ENCODE assay signal across 8 cellular contexts in the genomic region with DNA sequence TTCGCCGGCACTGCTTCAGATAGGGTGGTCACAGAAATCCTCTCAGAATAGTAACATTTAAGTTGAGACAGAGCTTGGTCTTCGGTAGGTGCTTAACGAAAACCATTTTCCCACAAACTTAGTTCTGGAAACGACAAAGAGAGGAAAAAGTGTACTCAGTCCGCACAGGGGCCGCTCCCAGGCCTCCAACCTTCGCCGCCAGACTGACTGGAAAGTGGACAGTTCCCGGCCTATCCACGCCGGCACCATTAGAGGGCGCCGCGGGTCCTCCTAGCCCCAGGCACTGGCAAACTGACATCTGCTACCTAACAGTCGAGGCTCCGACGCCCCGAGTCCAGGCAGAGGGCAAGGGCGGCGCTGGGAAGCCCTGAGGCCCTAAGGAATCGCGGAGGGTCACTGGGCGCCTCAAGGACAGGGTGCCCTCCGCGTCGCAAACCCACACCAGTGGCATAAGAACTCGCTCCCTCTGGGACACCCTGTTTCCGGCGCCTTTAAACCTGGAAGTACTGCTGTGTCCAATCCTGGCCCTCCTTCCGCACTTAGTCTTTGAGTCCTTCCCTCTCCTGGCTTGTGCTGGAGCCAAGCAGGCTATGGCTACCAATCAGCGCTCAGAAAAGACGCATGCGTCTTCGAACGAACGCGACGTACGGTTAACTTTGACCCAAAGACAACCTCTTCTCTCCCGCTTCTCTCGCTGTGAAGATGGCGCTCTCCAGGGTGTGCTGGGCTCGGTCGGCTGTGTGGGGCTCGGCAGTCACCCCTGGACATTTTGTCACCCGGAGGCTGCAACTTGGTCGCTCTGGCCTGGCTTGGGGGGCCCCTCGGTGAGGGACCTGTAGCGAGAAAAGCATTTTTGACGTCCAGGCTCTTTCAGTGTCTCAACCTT. TPM values are rescaled to one million over a fixed set of nuclear protein-coding genes. Genes with fewer than 3 reads are reported as not detected.
A peak's percentile ranks its signal among the peaks of the same experiment; 100 is the strongest.
DNase-seq lines count a peak whose midpoint lies in the region; ATAC-seq and TF ChIP-seq lines count a peak whose summit lies in the region.

TSS of gene LETMD1 (plus strand) at position 673 of the 886 bp plus-strand sequence. CDS start at position 703, 30 bp downstream.

- H3K27ac ChIP-seq in right cardiac atrium (ENCODE audit: low read length) = peak within 1 kb of the TSS; percentile 98
- H3K27ac ChIP-seq in uterus = peak within 1 kb of the TSS; percentile 92 to 95

- DNase-seq in NCI-H187 treated with DMSO at 0.1 percent for 48 hours (lab: John Stamatoyannopoulos, UW) (peak; percentile 92), anterior cingulate cortex (lab: John Stamatoyannopoulos, UW) (peak; percentile 72 to 99 (median 96)), right cardiac atrium (peak; percentile 94 to 96 (median 95)), pulmonary artery endothelial cell (ENCODE audit: low read depth, low spot score) (peak; percentile 96), uterus (peak; percentile 93 to 96)

- 4% methylated on average over 51 of the region's 51 CpGs for WGBS in right cardiac atrium

- H3K4me1 ChIP-seq in right cardiac atrium (ENCODE audit: control insufficient read depth, insufficient read depth, low read length) = no peaks in the 10 kb centered on the region
- peaks cover 0 to 9% of the 10 kb centered on the region in 2 donors for H3K4me1 ChIP-seq in uterus

- no peaks in the 10 kb centered on the region for H3K9me3 ChIP-seq in right cardiac atrium (ENCODE audit: control insufficient read depth, low read length)
- no peaks in the 10 kb centered on the region for H3K9me3 ChIP-seq in uterus

- ATAC-seq in GM18502 (IDR thresholded peaks at IDR 0.05; ENCODE audit: poor library complexity, unreplicated experiment) (peak; percentile 95), HG02970 (IDR thresholded peaks at IDR 0.05; ENCODE audit: low FRiP score, unreplicated experiment) (peak; percentile 96), right cardiac atrium (peak; percentile 100)

- TF ChIP-seq POLR2A in uterus (IDR thresholded peaks at IDR 0.05) = peak; percentile 6 to 64

- peak; percentile 88 to 97 (median 92) for TF ChIP-seq CTCF in uterus (IDR thresholded peaks at IDR 0.05)

- intact Hi-C loops in T-helper 2 cell treated with Interferon-gamma antibody and Interleukin-4, amounts not matched to agents 100 ng/mL and 5 ng/mL, for 36 hours (cut with micrococcal nuclease) = loop anchor here (1.0 to 10.0 kb wide), 8 partner anchors 22 to 883 kb away; partner anchors contain the start of genes ATF1, CERS5, CSRNP2 and DAZAP2
- intact Hi-C loops in right cardiac atrium (cut with DNase I) (no loop called here), uterus (cut with DNase I; ENCODE audit: low total_unique reads) (loop anchor here (5.0 kb wide), 1 partner anchor 39 kb away; no protein-coding TSS in a partner anchor)

- H3K27me3 ChIP-seq in right cardiac atrium (ENCODE audit: control insufficient read depth, insufficient read depth) = no peaks in the 10 kb centered on the region
- H3K27me3 ChIP-seq in uterus = no peaks in the 10 kb centered on the region

- H3K4me3 ChIP-seq in right cardiac atrium (ENCODE audit: low read length) (peak within 1 kb of the TSS; percentile 86), uterus (peak within 1 kb of the TSS; percentile 69 to 84)

- H3K36me3 ChIP-seq in uterus = no peaks in the 10 kb centered on the region

RNA-seq across cellular contexts. Expression of gene LETMD1, which starts in this region (rescaled TPM):
- total RNA-seq in T-helper 2 cell treated with Interferon-gamma antibody and Interleukin-4, amounts not matched to agents 100 ng/mL and 5 ng/mL, for 36 hours = 65.7 and 72.9 TPM in 2 replicates
- total RNA-seq in right cardiac atrium (10 to 100 TPM; 29.8 to 33.9 (median 32.0) TPM), pulmonary artery endothelial cell (27.0 and 30.7 TPM in 2 replicates), uterus (10 to 100 TPM; 45.9 to 81.5 (median 61.5) TPM)
- polyA plus RNA-seq in right cardiac atrium = 28.2 TPM

Comparison
In these comparisons a context has a peak if more than half of its experiments do, and no peak if none do; other contexts are left out.
1. Peak in every context shown above with its lines: DNase-seq, ATAC-seq, H3K4me3 ChIP-seq and H3K27ac ChIP-seq.
2. intact Hi-C loops: an anchor here in T-helper 2 cell treated with Interferon-gamma antibody and Interleukin-4, amounts not matched to agents 100 ng/mL and 5 ng/mL, for 36 hours (1.0 to 10.0 kb wide) and uterus (5.0 kb wide); none called in right cardiac atrium.